ENCODE assay signal across 14 cellular contexts in genomic region chr12:28569698-28570411, GRCh38.
A peak's percentile ranks its signal among the peaks of the same experiment; 100 is the strongest.
DNase-seq lines count a peak whose midpoint lies in the region; ATAC-seq and TF ChIP-seq lines count a peak whose summit lies in the region.
"Had no signal": no experiment of that assay in that cellular context is flagged by ENCODE, and none has a peak within 500 bp of the region (broad histone marks: within the 10 kb centered on the region; RNA-seq: fewer than 3 reads in every experiment).

No MANE protein-coding gene starts in this region.

- ATAC-seq in activated CD4-positive, alpha-beta T cell treated with anti-CD3 and anti-CD28 coated beads for 36 hours, result peak; percentile 85
- peak; percentile 77 for ATAC-seq in body of pancreas
- peak; percentile 69 for ATAC-seq in upper lobe of right lung
- ATAC-seq in HG03460 (IDR thresholded peaks at IDR 0.05; ENCODE audit: unreplicated experiment), result no peak
- no peak for ATAC-seq in stimulated activated memory B cell treated with anti-CD40 and anti-IgM and Interleukin-4, amounts not matched to agents 10 μg/mL and 1 μg/mL and 100 μg/mL, for 72 hours

- H3K27me3 ChIP-seq in body of pancreas (no peaks in the 10 kb centered on the region), hepatocyte (no peaks in the 10 kb centered on the region), upper lobe of right lung (no peaks in the 10 kb centered on the region)

- H3K9me3 ChIP-seq in body of pancreas (no peaks in the 10 kb centered on the region), hepatocyte (ENCODE audit: low read depth) (no peaks in the 10 kb centered on the region), upper lobe of right lung (no peaks in the 10 kb centered on the region)

- TF ChIP-seq CTCF in body of pancreas (IDR thresholded peaks at IDR 0.05) (no peak), hepatocyte (IDR thresholded peaks at IDR 0.05; ENCODE audit: poor library complexity) (no peak), upper lobe of right lung (IDR thresholded peaks at IDR 0.05) (no peak)

- TF ChIP-seq POLR2A in body of pancreas (IDR thresholded peaks at IDR 0.05), result no peak

- H2AFZ ChIP-seq in hepatocyte, result no peak overlapping the region

- H3K27ac Mint-ChIP-seq in activated CD4-positive, alpha-beta T cell treated with anti-CD3 and anti-CD28 coated beads for 36 hours, result no peak overlapping the region
- no peak overlapping the region for H3K27ac Mint-ChIP-seq in stimulated activated memory B cell treated with anti-CD40 and anti-IgM and Interleukin-4, amounts not matched to agents 10 μg/mL and 1 μg/mL and 100 μg/mL, for 72 hours
- H3K27ac Mint-ChIP-seq: dendritic cell treated with granulocyte-macrophage colony-stimulating factor and Interleukin-4, amounts not matched to agents 40 ng/mL and 50 ng/mL, for 4 days; IgD-negative memory B cell had no signal

- peaks cover 3% of the 10 kb centered on the region for H3K36me3 Mint-ChIP-seq in activated CD4-positive, alpha-beta T cell treated with anti-CD3 and anti-CD28 coated beads for 36 hours (ENCODE audit: low read depth)
- no peaks in the 10 kb centered on the region for H3K36me3 Mint-ChIP-seq in stimulated activated memory B cell treated with anti-CD40 and anti-IgM and Interleukin-4, amounts not matched to agents 10 μg/mL and 1 μg/mL and 100 μg/mL, for 72 hours

- no peaks in the 10 kb centered on the region for H4K20me1 ChIP-seq in hepatocyte (ENCODE audit: insufficient read depth, poor library complexity, severe bottlenecking)

- H3K4me1 ChIP-seq in body of pancreas, result peaks cover 10% of the 10 kb centered on the region
- H3K4me1 ChIP-seq in hepatocyte (ENCODE audit: insufficient read depth), result peaks cover 6% of the 10 kb centered on the region
- peaks cover 7% of the 10 kb centered on the region for H3K4me1 ChIP-seq in upper lobe of right lung

- H3K36me3 ChIP-seq in body of pancreas (replicated peaks in 1 of 2; ENCODE audit: insufficient read depth in 1 of 2, low read depth in 2 of 2) (no peaks in the 10 kb centered on the region), hepatocyte (replicated peaks; ENCODE audit: insufficient read depth, low read depth) (no peaks in the 10 kb centered on the region), upper lobe of right lung (no peaks in the 10 kb centered on the region)

- no peaks in the 10 kb centered on the region for H3K9me3 Mint-ChIP-seq in activated CD4-positive, alpha-beta T cell treated with anti-CD3 and anti-CD28 coated beads for 36 hours (ENCODE audit: low read depth)
- no peaks in the 10 kb centered on the region for H3K9me3 Mint-ChIP-seq in stimulated activated memory B cell treated with anti-CD40 and anti-IgM and Interleukin-4, amounts not matched to agents 10 μg/mL and 1 μg/mL and 100 μg/mL, for 72 hours
- H3K9me3 Mint-ChIP-seq: IgD-negative memory B cell had no signal

- H3K27me3 Mint-ChIP-seq in activated CD4-positive, alpha-beta T cell treated with anti-CD3 and anti-CD28 coated beads for 36 hours, result no peaks in the 10 kb centered on the region
- no peaks in the 10 kb centered on the region for H3K27me3 Mint-ChIP-seq in stimulated activated memory B cell treated with anti-CD40 and anti-IgM and Interleukin-4, amounts not matched to agents 10 μg/mL and 1 μg/mL and 100 μg/mL, for 72 hours
- H3K27me3 Mint-ChIP-seq: dendritic cell treated with granulocyte-macrophage colony-stimulating factor and Interleukin-4, amounts not matched to agents 40 ng/mL and 50 ng/mL, for 4 days; IgD-negative memory B cell had no signal

- intact Hi-C loops in activated CD4-positive, alpha-beta T cell treated with anti-CD3 and anti-CD28 coated beads for 36 hours (cut with DNase I, micrococcal nuclease), result no loop called here
- intact Hi-C loops in body of pancreas (cut with DNase I), result no loop called here
- intact Hi-C loops in upper lobe of right lung (cut with DNase I), result no loop called here

- H3K4me1 Mint-ChIP-seq in activated CD4-positive, alpha-beta T cell treated with anti-CD3 and anti-CD28 coated beads for 36 hours, result no peaks in the 10 kb centered on the region
- H3K4me1 Mint-ChIP-seq in stimulated activated memory B cell treated with anti-CD40 and anti-IgM and Interleukin-4, amounts not matched to agents 10 μg/mL and 1 μg/mL and 100 μg/mL, for 72 hours, result no peaks in the 10 kb centered on the region
- H3K4me1 Mint-ChIP-seq: IgD-negative memory B cell had no signal

- CTCF ChIA-PET in activated CD4-positive, alpha-beta T cell treated with anti-CD3 and anti-CD28 coated beads for 36 hours (lab: Charles Lee), result no interaction called here

- POLR2A ChIA-PET in activated CD4-positive, alpha-beta T cell treated with anti-CD3 and anti-CD28 coated beads for 36 hours (lab: Charles Lee), result no interaction called here

- H3K4me3 ChIP-seq in body of pancreas, result no peak overlapping the region
- H3K4me3 ChIP-seq in hepatocyte, result no peak overlapping the region
- H3K4me3 ChIP-seq in upper lobe of right lung, result no peak overlapping the region

- H3K27ac ChIP-seq in body of pancreas, result peak overlapping the region; percentile 5 to 69 (median 60)
- H3K27ac ChIP-seq in hepatocyte, result peak overlapping the region; percentile 63
- peak overlapping the region; percentile 4 for H3K27ac ChIP-seq in upper lobe of right lung

- H3K4me3 Mint-ChIP-seq in activated CD4-positive, alpha-beta T cell treated with anti-CD3 and anti-CD28 coated beads for 36 hours, result no peak overlapping the region
- H3K4me3 Mint-ChIP-seq in stimulated activated memory B cell treated with anti-CD40 and anti-IgM and Interleukin-4, amounts not matched to agents 10 μg/mL and 1 μg/mL and 100 μg/mL, for 72 hours, result no peak overlapping the region
- H3K4me3 Mint-ChIP-seq: dendritic cell treated with granulocyte-macrophage colony-stimulating factor and Interleukin-4, amounts not matched to agents 40 ng/mL and 50 ng/mL, for 4 days; IgD-negative memory B cell had no signal

- H3K4me2 ChIP-seq in hepatocyte, result peak overlapping the region; percentile 2

- no peaks in the 10 kb centered on the region for H3K9me2 ChIP-seq in hepatocyte (replicated peaks; ENCODE audit: insufficient read depth)

- no peaks in the 10 kb centered on the region for H3K79me2 ChIP-seq in hepatocyte

- WGBS in body of pancreas, 2 donors, result 65 to 70% methylated on average over 3 of the region's 3 CpGs
- 49% methylated on average over 3 of the region's 3 CpGs for WGBS in hepatocyte (ENCODE audit: low lambda C conversion rate, missing lambda C conversion rate)

- DNase-seq in activated CD4-positive, alpha-beta T cell treated with anti-CD3 and anti-CD28 coated beads for 36 hours, result no peak
- DNase-seq in activated CD4-positive, alpha-beta T cell treated with anti-CD3 and anti-CD28 coated beads for 1 hour, result no peak
- peak in 1 of 4 donors; percentile 30 for DNase-seq in body of pancreas
- no peak for DNase-seq in hepatocyte (ENCODE audit: low spot score)
- no peak for DNase-seq in upper lobe of right lung
- no peak for DNase-seq in activated CD8-positive, alpha-beta memory T cell treated with anti-CD3 and anti-CD28 coated beads for 24 hours
- DNase-seq: AML-193; H7; mesendoderm; stimulated activated CD4-positive, alpha-beta T cell treated with anti-CD3 and anti-CD28 coated beads, Interleukin-4, amount 100 ng/mL, for 1 hour had no signal

Comparison
In these comparisons a context has a peak if more than half of its experiments do, and no peak if none do; other contexts are left out.
1. ATAC-seq: peak in activated CD4-positive, alpha-beta T cell treated with anti-CD3 and anti-CD28 coated beads for 36 hours (single experiment), body of pancreas (single experiment) and upper lobe of right lung (single experiment); none in HG03460 (single experiment) and stimulated activated memory B cell treated with anti-CD40 and anti-IgM and Interleukin-4, amounts not matched to agents 10 μg/mL and 1 μg/mL and 100 μg/mL, for 72 hours (single experiment).
2. H3K27ac ChIP-seq: peak in every context shown above with its lines; median percentile 63 in hepatocyte; 60 in body of pancreas; 4 in upper lobe of right lung.